In genomic region chr1:88890790-88891317, GRCh38 we compare ENCODE assay signal across 8 cellular contexts. TPM values are rescaled to one million over a fixed set of nuclear protein-coding genes. Genes with fewer than 3 reads are reported as not detected.
A peak's percentile ranks its signal among the peaks of the same experiment; 100 is the strongest.
DNase-seq lines count a peak whose midpoint lies in the region; ATAC-seq and TF ChIP-seq lines count a peak whose summit lies in the region.

No MANE protein-coding gene starts in this region.

- H3K27me3 ChIP-seq in DOHH2 (ENCODE audit: control insufficient read depth, low read length) (no peaks in the 10 kb centered on the region), brain microvascular endothelial cell (replicated peaks) (no peaks in the 10 kb centered on the region), skeletal muscle tissue (ENCODE audit: control insufficient read depth in 3 of 3, insufficient read depth in 3 of 3, low read length in 3 of 3) (no peaks in the 10 kb centered on the region)

- H3K4me1 ChIP-seq in DOHH2 (ENCODE audit: control insufficient read depth, low read length) (peaks cover 29% of the 10 kb centered on the region), skeletal muscle tissue (ENCODE audit: control insufficient read depth in 3 of 3, insufficient read depth in 3 of 3, low read length in 3 of 3) (peaks cover 10 to 15% (median 14%) of the 10 kb centered on the region in 3 donors)

- H4K20me1 ChIP-seq in DOHH2 (ENCODE audit: control insufficient read depth, insufficient read depth, low read depth, low read length): peaks cover 19% of the 10 kb centered on the region

- H3K4me2 ChIP-seq in DOHH2 (ENCODE audit: low read length): peak overlapping the region; percentile 78

- no peaks in the 10 kb centered on the region for H3K9me2 ChIP-seq in DOHH2 (replicated peaks; ENCODE audit: control insufficient read depth, low read length)

- peak overlapping the region; percentile 61 for H3K27ac ChIP-seq in DOHH2 (ENCODE audit: low read depth, low read length)
- peak overlapping the region; percentile 90 for H3K27ac ChIP-seq in brain microvascular endothelial cell
- H3K27ac ChIP-seq in skeletal muscle tissue (ENCODE audit: low read depth, low read length): peak overlapping the region; percentile 91

- H3K79me2 ChIP-seq in DOHH2 (ENCODE audit: control insufficient read depth, low read length): peaks cover 56% of the 10 kb centered on the region

- no peak for DNase-seq in HFF-Myc (ENCODE audit: extremely low read depth, low read depth)
- peak; percentile 14 for DNase-seq in RPMI8226
- DNase-seq in brain microvascular endothelial cell: no peak
- DNase-seq in iPS-NIHi11 (ENCODE audit: low spot score): peak; percentile 30
- DNase-seq in cerebellar nuclear complex (lab: John Stamatoyannopoulos, UW): no peak

- ATAC-seq in GM19463 (IDR thresholded peaks at IDR 0.05; ENCODE audit: unreplicated experiment): no peak

- H3F3A ChIP-seq in DOHH2 (ENCODE audit: control insufficient read depth, insufficient read depth): 0 out of 2 replicates have a peak, but pooled peaks cover 3% of the 10 kb centered on the region

- no peak for TF ChIP-seq CTCF in DOHH2 (IDR thresholded peaks at IDR 0.05; ENCODE audit: low read depth, low read length, poor library complexity, severe bottlenecking)
- no peak for TF ChIP-seq CTCF in HFF-Myc (IDR thresholded peaks at IDR 0.05; ENCODE audit: low read depth, low read length, missing control alignments)
- no peak for TF ChIP-seq CTCF in brain microvascular endothelial cell (IDR thresholded peaks at IDR 0.05; ENCODE audit: low read depth, low read length, missing control alignments)

- peaks cover 26% of the 10 kb centered on the region for H3K36me3 ChIP-seq in DOHH2 (ENCODE audit: control insufficient read depth, low read length)
- H3K36me3 ChIP-seq in brain microvascular endothelial cell (replicated peaks): peaks cover 11% of the 10 kb centered on the region
- peaks cover 2 to 10% (median 3%) of the 10 kb centered on the region in 3 donors for H3K36me3 ChIP-seq in skeletal muscle tissue (ENCODE audit: control insufficient read depth in 3 of 3, insufficient read depth in 3 of 3, low read length in 3 of 3)

- H3K4me3 ChIP-seq in DOHH2 (ENCODE audit: low read length) (peak overlapping the region; percentile 99), HFF-Myc (replicated peaks; ENCODE audit: low read depth, low read length) (peak overlapping the region; percentile 86), brain microvascular endothelial cell (ENCODE audit: low read depth, low read length) (peak overlapping the region; percentile 81), skeletal muscle tissue (ENCODE audit: low read length in 3 of 3) (peak overlapping the region; percentile 91 to 97 (median 93))

- H3K9ac ChIP-seq in skeletal muscle tissue (ENCODE audit: low read depth in 1 of 3, low read length in 3 of 3): peak overlapping the region; percentile 96 to 97 (median 96)

- no peaks in the 10 kb centered on the region for H3K9me3 ChIP-seq in DOHH2 (ENCODE audit: control insufficient read depth, insufficient read depth, low read length)
- no peaks in the 10 kb centered on the region for H3K9me3 ChIP-seq in skeletal muscle tissue (ENCODE audit: control insufficient read depth in 3 of 3, low read length in 3 of 3)

- in situ Hi-C loops in brain microvascular endothelial cell (cut with HindIII; ENCODE audit: low pct_ligation_motif_present, low sequenced_read_pairs): no loop called here

RNA-seq across cellular contexts. Expression of gene GTF2B, which starts 0.5 kb away (rescaled TPM):
- total RNA-seq in skeletal muscle tissue: 52.7 TPM

Comparison
In these comparisons a context has a peak if more than half of its experiments do, and no peak if none do; other contexts are left out.
1. DNase-seq: peak in RPMI8226 (single experiment) and iPS-NIHi11 (single experiment); none in HFF-Myc (single experiment), brain microvascular endothelial cell (single experiment) and cerebellar nuclear complex (0 of 2).
2. Peak in every context shown above with its lines, with median percentiles within 50 percentile points of each other: H3K27ac ChIP-seq and H3K4me3 ChIP-seq.